ENCODE assay signal across 1 cellular context in the genomic region with DNA sequence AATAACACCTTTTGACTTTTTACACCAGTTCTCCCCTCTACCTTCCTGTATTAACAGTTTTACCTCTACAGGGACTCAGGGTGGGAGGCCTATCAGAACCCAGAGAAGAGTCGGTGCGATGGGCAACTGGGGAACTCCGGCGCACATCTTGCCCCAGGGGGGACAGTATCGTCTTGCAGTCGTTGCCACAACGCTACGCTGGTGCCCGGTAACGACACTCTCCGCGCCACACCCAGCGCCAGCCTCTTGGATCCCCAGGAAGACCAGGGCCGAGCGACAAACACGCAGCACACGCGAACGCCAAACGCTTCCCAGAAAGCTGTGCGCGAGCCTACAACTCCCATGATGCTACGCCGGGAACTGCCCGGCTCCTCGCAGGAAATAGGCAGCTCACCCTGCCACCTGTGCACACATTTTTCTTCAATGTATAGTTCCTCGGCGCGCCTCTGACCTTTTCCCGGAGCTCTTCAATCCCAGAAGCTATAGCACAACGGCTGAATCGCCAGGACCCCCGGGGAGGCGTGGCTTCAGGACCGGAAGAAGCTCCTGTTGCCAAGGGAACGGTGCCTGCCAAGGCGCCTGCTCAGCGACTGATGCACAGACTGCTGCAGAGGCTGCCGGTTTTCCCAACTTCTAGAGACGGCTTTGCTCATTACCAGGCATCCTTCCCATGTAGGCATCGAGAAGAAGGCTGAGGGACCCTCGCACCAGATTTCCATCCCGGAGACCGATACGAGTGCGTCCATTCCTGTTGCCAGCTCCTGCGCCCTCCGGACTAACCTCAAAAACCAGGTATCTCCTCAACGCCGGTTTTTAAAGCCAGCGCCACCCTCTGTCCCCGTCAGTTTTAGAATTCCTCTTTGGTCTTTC.
TF ChIP-seq lines count a peak whose summit lies in the region.

A gene with protein sequence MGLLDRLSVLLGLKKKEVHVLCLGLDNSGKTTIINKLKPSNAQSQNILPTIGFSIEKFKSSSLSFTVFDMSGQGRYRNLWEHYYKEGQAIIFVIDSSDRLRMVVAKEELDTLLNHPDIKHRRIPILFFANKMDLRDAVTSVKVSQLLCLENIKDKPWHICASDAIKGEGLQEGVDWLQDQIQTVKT (plus strand): TSS at position 573 of the 870 bp plus-strand sequence. CDS start 3,350 bp downstream, outside the sequence.

TF ChIP-seq in HEK293, 187 proteins besides CTCF, POLR2A, EP300 and RAD21 (continued from another document):
- TF ChIP-seq ZNF138 (tag by site-specific recombination; IDR thresholded peaks at IDR 0.05; ENCODE audit: borderline replicate concordance), result no peak
- TF ChIP-seq ZNF394 (tag by site-specific recombination; IDR thresholded peaks at IDR 0.05; ENCODE audit: borderline replicate concordance), result no peak
- peak; percentile 95 for TF ChIP-seq ZBTB20 (tag by site-specific recombination; IDR thresholded peaks at IDR 0.05)
- TF ChIP-seq ZNF626 (tag by site-specific recombination; IDR thresholded peaks at IDR 0.05), result no peak
- TF ChIP-seq ZNF211 (tag by site-specific recombination; IDR thresholded peaks at IDR 0.05; ENCODE audit: low read depth), result no peak
- 0 out of 2 replicates have a peak, but pooled peaks have one; percentile 25 for TF ChIP-seq ZNF585B (tag by site-specific recombination; IDR thresholded peaks at IDR 0.05)
- peak; percentile 64; the same call in 1 of the 2 replicates for TF ChIP-seq ZXDB (tag by site-specific recombination; IDR thresholded peaks at IDR 0.05)
- no peak for TF ChIP-seq WT1 (tag by site-specific recombination; IDR thresholded peaks at IDR 0.05)
- peak; percentile 95 for TF ChIP-seq ZBTB17 (tag by site-specific recombination; IDR thresholded peaks at IDR 0.05)
- peak; percentile 87 for TF ChIP-seq SCRT2 (tag by site-specific recombination; IDR thresholded peaks at IDR 0.05)
- 0 out of 2 replicates have a peak, but pooled peaks have one; percentile 28 for TF ChIP-seq ZNF660 (tag by site-specific recombination; IDR thresholded peaks at IDR 0.05)
TF ChIP-seq in HEK293: peak in this region for 26.
